1 cellular context compared by ENCODE assay signal in genomic region chr9:69806642-69807041, GRCh38.
TF ChIP-seq lines count a peak whose summit lies in the region.

No MANE protein-coding gene starts in this region.

TF ChIP-seq in K562, 482 proteins besides CTCF, POLR2A, EP300 and RAD21:
- TF ChIP-seq NEUROD1 (IDR thresholded peaks at IDR 0.05; ENCODE audit: borderline replicate concordance, low read depth, low read length, partially characterized antibody): no peak
- TF ChIP-seq ZFX (CRISPR knock-in tag; IDR thresholded peaks at IDR 0.05): peak; percentile 48
- TF ChIP-seq ZBTB11 (CRISPR knock-in tag; IDR thresholded peaks at IDR 0.05): no peak
- TF ChIP-seq ZBTB5 (IDR thresholded peaks at IDR 0.05): no peak
